21 cellular contexts compared by ENCODE assay signal in genomic region chr3:31008986-31009385, GRCh38.
DNase-seq lines count a peak whose midpoint lies in the region; ATAC-seq, FAIRE-seq and TF ChIP-seq lines count a peak whose summit lies in the region.
"Had no signal": no experiment of that assay in that cellular context is flagged by ENCODE, and none has a peak within 500 bp of the region (broad histone marks: within the 10 kb centered on the region; RNA-seq: fewer than 3 reads in every experiment).

No MANE protein-coding gene starts in this region.

- peaks cover 8% of the 10 kb centered on the region for H3K36me3 Mint-ChIP-seq in T-helper 1 cell treated with Interleukin-12 subunit alpha and Interleukin-12 subunit beta and Interleukin-4 antibody, amounts not matched to agents 30 μg/mL and 1 μg/mL, for 36 hours (ENCODE audit: low read depth)
- peaks cover 3% of the 10 kb centered on the region for H3K36me3 Mint-ChIP-seq in osteocyte (ENCODE audit: unreplicated experiment)

- H3K27ac Mint-ChIP-seq in stimulated activated naive CD8-positive, alpha-beta T cell treated with anti-CD3 and anti-CD28 coated beads, Interleukin-15, amount 100 ng/mL, for 72 hours, result peak overlapping the region in 1 of 2 donors; percentile 61
- H3K27ac Mint-ChIP-seq in T-helper 1 cell treated with Interleukin-12 subunit alpha and Interleukin-12 subunit beta and Interleukin-4 antibody, amounts not matched to agents 30 μg/mL and 1 μg/mL, for 36 hours, result peak overlapping the region; percentile 26
- no peak overlapping the region for H3K27ac Mint-ChIP-seq in osteocyte (ENCODE audit: unreplicated experiment)
- H3K27ac Mint-ChIP-seq: activated T-helper 17 cell treated with anti-CD3 and anti-CD28 coated beads, Interleukin-2, amount 50 U/mL, for 72 hours; effector memory CD8-positive, alpha-beta T cell had no signal

- no peak overlapping the region for H3K4me2 ChIP-seq in hepatocyte

- H3K9me3 Mint-ChIP-seq in stimulated activated naive CD8-positive, alpha-beta T cell treated with anti-CD3 and anti-CD28 coated beads, Interleukin-15, amount 100 ng/mL, for 72 hours, result peaks cover 0 to 5% of the 10 kb centered on the region in 2 donors
- H3K9me3 Mint-ChIP-seq in T-helper 1 cell treated with Interleukin-12 subunit alpha and Interleukin-12 subunit beta and Interleukin-4 antibody, amounts not matched to agents 30 μg/mL and 1 μg/mL, for 36 hours, result peaks cover 29% of the 10 kb centered on the region
- H3K9me3 Mint-ChIP-seq in osteocyte (ENCODE audit: unreplicated experiment), result peaks cover 9% of the 10 kb centered on the region
- H3K9me3 Mint-ChIP-seq: central memory CD8-positive, alpha-beta T cell; effector memory CD8-positive, alpha-beta T cell had no signal

- no peaks in the 10 kb centered on the region for H3K4me1 Mint-ChIP-seq in stimulated activated naive CD8-positive, alpha-beta T cell treated with anti-CD3 and anti-CD28 coated beads, Interleukin-15, amount 100 ng/mL, for 72 hours
- H3K4me1 Mint-ChIP-seq in T-helper 1 cell treated with Interleukin-12 subunit alpha and Interleukin-12 subunit beta and Interleukin-4 antibody, amounts not matched to agents 30 μg/mL and 1 μg/mL, for 36 hours (ENCODE audit: low read depth), result peaks cover 13% of the 10 kb centered on the region
- peaks cover 12% of the 10 kb centered on the region for H3K4me1 Mint-ChIP-seq in osteocyte (ENCODE audit: unreplicated experiment)
- H3K4me1 Mint-ChIP-seq: central memory CD8-positive, alpha-beta T cell had no signal

- no peak for DNase-seq in stimulated activated naive CD8-positive, alpha-beta T cell treated with anti-CD3 and anti-CD28 coated beads, Interleukin-15, amount 100 ng/mL, for 72 hours
- no peak for DNase-seq in stimulated activated naive CD8-positive, alpha-beta T cell treated with anti-CD3 and anti-CD28 coated beads, Interleukin-15, Interleukin-2, amounts not matched to agents 100 U/mL and 50 U/mL, for 24 hours
- DNase-seq in foreskin fibroblast, result peak; percentile 19 to 21
- DNase-seq in hepatocyte (ENCODE audit: low spot score), result no peak
- no peak for DNase-seq in HTR-8/SVneo (ENCODE audit: insufficient read length, low spot score)
- DNase-seq in osteocyte (ENCODE audit: extremely low spot score, unreplicated experiment), result no peak
- DNase-seq: activated CD4-positive, CD25-positive, alpha-beta regulatory T cell treated with anti-CD3 and anti-CD28 coated beads, Interleukin-2, amount 50 U/mL, for 72 hours; DMS153; effector memory CD8-positive, alpha-beta T cell; hippocampal formation; left colon; midbrain; NCI-H1105 treated with DMSO at 0.1 percent for 48 hours; NCI-H526 had no signal

- H3K27ac ChIP-seq in hepatocyte, result no peak overlapping the region
- H3K27ac ChIP-seq: C4-2B, HL-60 had no signal

- H3K4me1 ChIP-seq in hepatocyte (ENCODE audit: insufficient read depth), result no peaks in the 10 kb centered on the region

- no peaks in the 10 kb centered on the region for H4K20me1 ChIP-seq in hepatocyte (ENCODE audit: insufficient read depth, poor library complexity, severe bottlenecking)

- H2AFZ ChIP-seq in hepatocyte, result no peak overlapping the region

- no peak overlapping the region for H3K4me3 Mint-ChIP-seq in stimulated activated naive CD8-positive, alpha-beta T cell treated with anti-CD3 and anti-CD28 coated beads, Interleukin-15, amount 100 ng/mL, for 72 hours
- H3K4me3 Mint-ChIP-seq in T-helper 1 cell treated with Interleukin-12 subunit alpha and Interleukin-12 subunit beta and Interleukin-4 antibody, amounts not matched to agents 30 μg/mL and 1 μg/mL, for 36 hours, result no peak overlapping the region
- H3K4me3 Mint-ChIP-seq in osteocyte (ENCODE audit: unreplicated experiment), result no peak overlapping the region
- H3K4me3 Mint-ChIP-seq: activated T-helper 17 cell treated with anti-CD3 and anti-CD28 coated beads, Interleukin-2, amount 50 U/mL, for 72 hours; central memory CD8-positive, alpha-beta T cell; effector memory CD8-positive, alpha-beta T cell had no signal

- H3K9me3 ChIP-seq in hepatocyte (ENCODE audit: low read depth), result no peaks in the 10 kb centered on the region

- H3K27me3 Mint-ChIP-seq in stimulated activated naive CD8-positive, alpha-beta T cell treated with anti-CD3 and anti-CD28 coated beads, Interleukin-15, amount 100 ng/mL, for 72 hours, result no peaks in the 10 kb centered on the region
- peaks cover 3% of the 10 kb centered on the region for H3K27me3 Mint-ChIP-seq in T-helper 1 cell treated with Interleukin-12 subunit alpha and Interleukin-12 subunit beta and Interleukin-4 antibody, amounts not matched to agents 30 μg/mL and 1 μg/mL, for 36 hours (ENCODE audit: low read depth)
- H3K27me3 Mint-ChIP-seq in osteocyte (ENCODE audit: unreplicated experiment), result no peaks in the 10 kb centered on the region
- H3K27me3 Mint-ChIP-seq: activated T-helper 17 cell treated with anti-CD3 and anti-CD28 coated beads, Interleukin-2, amount 50 U/mL, for 72 hours; central memory CD8-positive, alpha-beta T cell; effector memory CD8-positive, alpha-beta T cell had no signal

- no peaks in the 10 kb centered on the region for H3K36me3 ChIP-seq in hepatocyte (replicated peaks; ENCODE audit: insufficient read depth, low read depth)

- no peaks in the 10 kb centered on the region for H3K27me3 ChIP-seq in hepatocyte

- ATAC-seq in stimulated activated naive CD8-positive, alpha-beta T cell treated with anti-CD3 and anti-CD28 coated beads, Interleukin-15, amount 100 ng/mL, for 72 hours, result peak; percentile 42
- ATAC-seq in stimulated activated naive CD8-positive, alpha-beta T cell treated with anti-CD3 and anti-CD28 coated beads, Interleukin-15, Interleukin-2, amounts not matched to agents 100 U/mL and 50 U/mL, for 24 hours, result no peak
- no peak for ATAC-seq in GM21367 (IDR thresholded peaks at IDR 0.05; ENCODE audit: unreplicated experiment)
- ATAC-seq: activated T-helper 17 cell treated with anti-CD3 and anti-CD28 coated beads, Interleukin-2, amount 50 U/mL, for 72 hours; effector memory CD8-positive, alpha-beta T cell; K562; left colon had no signal

- H3K4me3 ChIP-seq in foreskin fibroblast (ENCODE audit: low read depth in 1 of 2, low read length in 2 of 2) (no peak overlapping the region), hepatocyte (no peak overlapping the region)
- H3K4me3 ChIP-seq: K562 had no signal

- no peaks in the 10 kb centered on the region for H3K9me2 ChIP-seq in hepatocyte (replicated peaks; ENCODE audit: insufficient read depth)

- FAIRE-seq in HTR-8/SVneo (lab: Jason Lieb, UNC), result no peak
- FAIRE-seq: K562 had no signal

- TF ChIP-seq CTCF in foreskin fibroblast (IDR thresholded peaks at IDR 0.05; ENCODE audit: low read depth, low read length), result no peak
- no peak for TF ChIP-seq CTCF in hepatocyte (IDR thresholded peaks at IDR 0.05; ENCODE audit: poor library complexity)
- TF ChIP-seq CTCF in osteocyte (IDR thresholded peaks at IDR 0.05), result no peak

- H3K79me2 ChIP-seq in hepatocyte, result no peaks in the 10 kb centered on the region

Comparison
In these comparisons a context has a peak if more than half of its experiments do, and no peak if none do; other contexts are left out.
1. DNase-seq: peak in foreskin fibroblast (2 of 2); none in stimulated activated naive CD8-positive, alpha-beta T cell treated with anti-CD3 and anti-CD28 coated beads, Interleukin-15, amount 100 ng/mL, for 72 hours (0 of 2), stimulated activated naive CD8-positive, alpha-beta T cell treated with anti-CD3 and anti-CD28 coated beads, Interleukin-15, Interleukin-2, amounts not matched to agents 100 U/mL and 50 U/mL, for 24 hours (single experiment), hepatocyte (single experiment), HTR-8/SVneo (single experiment) and osteocyte (single experiment).